In the genomic region with DNA sequence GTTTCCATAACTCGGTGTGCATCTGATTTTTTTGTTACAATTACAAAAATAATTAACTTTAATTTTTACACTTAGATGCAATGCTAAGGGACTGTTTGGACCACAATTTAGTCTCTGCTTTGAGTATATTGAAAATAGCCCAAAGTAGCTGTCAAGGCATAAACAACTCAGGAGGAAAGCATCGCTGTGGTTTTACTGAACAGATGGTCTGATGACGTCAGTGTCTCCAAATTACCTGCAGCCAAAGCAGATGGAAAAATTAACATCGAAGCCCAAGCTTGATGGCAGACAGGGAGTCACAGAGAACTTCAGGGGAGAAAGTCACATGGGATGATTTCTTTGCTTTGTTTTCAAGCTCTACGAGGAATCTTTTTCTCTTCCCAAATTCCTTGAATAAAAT, we compare ENCODE assay signal across 9 cellular contexts.
DNase-seq lines count a peak whose midpoint lies in the region; ATAC-seq, FAIRE-seq and TF ChIP-seq lines count a peak whose summit lies in the region.
"Had no signal": no experiment of that assay in that cellular context is flagged by ENCODE, and none has a peak within 500 bp of the region (broad histone marks: within the 10 kb centered on the region; RNA-seq: fewer than 3 reads in every experiment).

No MANE protein-coding gene starts in this region.

- H3K4me3 ChIP-seq in SJCRH30 (peak overlapping the region; percentile 11), kidney (ENCODE audit: low read length in 2 of 2) (no peak overlapping the region)

- no peak overlapping the region for H3K9ac ChIP-seq in kidney (ENCODE audit: low read length in 2 of 2)

- H3K9me3 ChIP-seq in SJCRH30 (replicated peaks) (no peaks in the 10 kb centered on the region), kidney (ENCODE audit: control insufficient read depth in 1 of 2, low read length in 2 of 2) (no peaks in the 10 kb centered on the region)

- intact Hi-C loops in kidney (cut with DNase I), result no loop called here

- DNase-seq in DMS 273 treated with DMSO at 0.1 percent for 48 hours (lab: John Stamatoyannopoulos, UW) (peak; percentile 90), SJCRH30 (peak; percentile 26 to 67), 8988T (no peak), NCI-H146 treated with DMSO at 0.1 percent for 48 hours (lab: John Stamatoyannopoulos, UW; ENCODE audit: unreplicated experiment) (no peak), COLO668 (lab: John Stamatoyannopoulos, UW; ENCODE audit: unreplicated experiment) (no peak), kidney (no peak)
- DNase-seq: NCI-H1092 had no signal

- H3K27ac ChIP-seq in SJCRH30 (peak overlapping the region; percentile 38), kidney (ENCODE audit: low read depth in 2 of 2, low read length in 2 of 2) (no peak overlapping the region)

- peak; percentile 43 for ATAC-seq in HG02798 (IDR thresholded peaks at IDR 0.05; ENCODE audit: poor library complexity, unreplicated experiment)

- no peaks in the 10 kb centered on the region for H3K27me3 ChIP-seq in SJCRH30

- FAIRE-seq in islet of Langerhans (lab: Jason Lieb, UNC) (peak; percentile 100), kidney (lab: Jason Lieb, UNC) (no peak)

- H3K36me3 ChIP-seq in SJCRH30, result no peaks in the 10 kb centered on the region
- no peaks in the 10 kb centered on the region for H3K36me3 ChIP-seq in kidney (ENCODE audit: control insufficient read depth in 1 of 2, insufficient read depth in 2 of 2, low read length in 2 of 2)

- no peak for TF ChIP-seq CTCF in kidney (IDR thresholded peaks at IDR 0.05; ENCODE audit: borderline replicate concordance, extremely low read depth, insufficient read depth)

- H3K4me1 ChIP-seq in SJCRH30 (peaks cover 21% of the 10 kb centered on the region), kidney (ENCODE audit: control insufficient read depth in 1 of 2, insufficient read depth in 1 of 2, low read depth in 1 of 2, low read length in 2 of 2) (peaks cover 4 to 6% of the 10 kb centered on the region in 2 donors)

Comparison
In these comparisons a context has a peak if more than half of its experiments do, and no peak if none do; other contexts are left out.
1. DNase-seq: peak in DMS 273 treated with DMSO at 0.1 percent for 48 hours (single experiment) and SJCRH30 (2 of 2); none in 8988T (single experiment), NCI-H146 treated with DMSO at 0.1 percent for 48 hours (single experiment), COLO668 (single experiment) and kidney (single experiment).